11 cellular contexts compared by ENCODE assay signal in genomic region chr9:110076894-110077725, GRCh38.
A peak's percentile ranks its signal among the peaks of the same experiment; 100 is the strongest.
DNase-seq lines count a peak whose midpoint lies in the region; ATAC-seq and TF ChIP-seq lines count a peak whose summit lies in the region.
"Had no signal": no experiment of that assay in that cellular context is flagged by ENCODE, and none has a peak within 500 bp of the region (broad histone marks: within the 10 kb centered on the region; RNA-seq: fewer than 3 reads in every experiment).

No MANE protein-coding gene starts in this region.

- intact Hi-C loops in upper lobe of right lung (cut with DNase I): no loop called here

- H3K9me3 ChIP-seq in GM23248 (ENCODE audit: low read depth): no peaks in the 10 kb centered on the region
- no peaks in the 10 kb centered on the region for H3K9me3 ChIP-seq in trophoblast cell (ENCODE audit: insufficient read depth, low read depth, low read length)
- H3K9me3 ChIP-seq in upper lobe of right lung: no peaks in the 10 kb centered on the region

- H3F3A ChIP-seq in GM23248 (ENCODE audit: insufficient read depth): peaks cover 67% of the 10 kb centered on the region

- no peaks in the 10 kb centered on the region for H3K9me2 ChIP-seq in GM23248 (ENCODE audit: insufficient read depth)

- H2BK12ac ChIP-seq in trophoblast cell (ENCODE audit: low read length): no peak overlapping the region

- H2BK5ac ChIP-seq in trophoblast cell (ENCODE audit: low read depth, low read length, poor library complexity): no peak overlapping the region

- no peak overlapping the region for H4K12ac ChIP-seq in trophoblast cell (ENCODE audit: low read depth, low read length)

- H3K27ac ChIP-seq in GM23248: peak overlapping the region; percentile 50
- H3K27ac ChIP-seq in trophoblast cell (ENCODE audit: low read depth, low read length): no peak overlapping the region
- H3K27ac ChIP-seq in upper lobe of right lung: no peak overlapping the region

- no peak overlapping the region for H4K91ac ChIP-seq in trophoblast cell (ENCODE audit: low read depth, low read length)

- TF ChIP-seq CTCF in upper lobe of right lung (IDR thresholded peaks at IDR 0.05): no peak

- H2BK120ac ChIP-seq in trophoblast cell (ENCODE audit: insufficient read depth, low read length, poor library complexity): no peak overlapping the region

- no peak overlapping the region for H4K8ac ChIP-seq in trophoblast cell (ENCODE audit: low read depth, low read length)

- H3K79me2 ChIP-seq in GM23248 (ENCODE audit: insufficient read depth): peaks cover 100% of the 10 kb centered on the region
- no peaks in the 10 kb centered on the region for H3K79me2 ChIP-seq in trophoblast cell (ENCODE audit: control insufficient read depth, insufficient read depth, low read length, poor library complexity)

- H4K20me1 ChIP-seq in GM23248 (ENCODE audit: insufficient read depth): peaks cover 23% of the 10 kb centered on the region

- no peak overlapping the region for H3K18ac ChIP-seq in trophoblast cell (ENCODE audit: low read length)

- H3K4me3 ChIP-seq in GM23248: no peak overlapping the region
- H3K4me3 ChIP-seq in trophoblast cell (ENCODE audit: low read depth, low read length): no peak overlapping the region
- H3K4me3 ChIP-seq in upper lobe of right lung: no peak overlapping the region

- peaks cover 72% of the 10 kb centered on the region for H3K4me1 ChIP-seq in GM23248 (ENCODE audit: insufficient read depth)
- H3K4me1 ChIP-seq in trophoblast cell (ENCODE audit: control insufficient read depth in 1 of 2, insufficient read depth in 2 of 2, low read length in 2 of 2): peaks cover 0 to 3% of the 10 kb centered on the region in 2 experiments
- H3K4me1 ChIP-seq in upper lobe of right lung: peaks cover 37% of the 10 kb centered on the region

- H3K36me3 ChIP-seq in GM23248 (ENCODE audit: low read depth) (peaks cover 11% of the 10 kb centered on the region), trophoblast cell (ENCODE audit: control insufficient read depth in 1 of 2, insufficient read depth in 2 of 2, low read length in 2 of 2) (no peaks in the 10 kb centered on the region), upper lobe of right lung (no peaks in the 10 kb centered on the region)

- H3K9ac ChIP-seq in GM23248: 0 out of 2 replicates have a peak overlapping the region, but pooled peaks have one; percentile 8
- no peak overlapping the region for H3K9ac ChIP-seq in trophoblast cell (ENCODE audit: low read length)

- H3K23ac ChIP-seq in trophoblast cell (ENCODE audit: low read length): peak overlapping the region; percentile 54

- H3K4ac ChIP-seq in trophoblast cell (ENCODE audit: low read depth, low read length): no peak overlapping the region

- no peak for ATAC-seq in upper lobe of right lung
- ATAC-seq: Panc1 had no signal

- DNase-seq in GM23248 (peak; percentile 77), RPMI7951 (ENCODE audit: low read depth) (peak; percentile 84), dermis blood vessel endothelial cell (peak; percentile 49), trophoblast cell (peak; percentile 46 to 82), COLO829 (ENCODE audit: low spot score) (no peak), upper lobe of right lung (no peak), NCI-H510A (lab: John Stamatoyannopoulos, UW) (no peak)
- DNase-seq: NCI-H2171 treated with DMSO at 0.1 percent for 48 hours, right cardiac atrium, substantia nigra had no signal

- in situ Hi-C loops in GM23248 (cut with MboI): no loop called here

- H3K14ac ChIP-seq in trophoblast cell (ENCODE audit: low read length): no peak overlapping the region

- H3K27me3 ChIP-seq in GM23248 (replicated peaks; ENCODE audit: insufficient read depth) (no peaks in the 10 kb centered on the region), trophoblast cell (ENCODE audit: insufficient read depth, low read length) (no peaks in the 10 kb centered on the region), upper lobe of right lung (no peaks in the 10 kb centered on the region)

- H3K4me2 ChIP-seq in GM23248 (ENCODE audit: unreplicated experiment) (peak overlapping the region; percentile 79), trophoblast cell (ENCODE audit: low read length) (no peak overlapping the region)

- H2AK5ac ChIP-seq in trophoblast cell (ENCODE audit: low read length): no peak overlapping the region

- 72 to 76% methylated on average over 13 of the region's 13 CpGs for WGBS in GM23248 (ENCODE audit: low coverage in 1 of 2, low lambda C conversion rate in 2 of 2, missing lambda C conversion rate in 2 of 2), 2 experiments
- no CpG with 5 or more reads among the region's 13 CpGs for WGBS in trophoblast cell (ENCODE audit: extremely low coverage, insufficient coverage, insufficient read length)

- no peaks in the 10 kb centered on the region for H3K79me1 ChIP-seq in trophoblast cell (ENCODE audit: low read length)

- no peak overlapping the region for H2AFZ ChIP-seq in GM23248
- no peak overlapping the region for H2AFZ ChIP-seq in trophoblast cell (ENCODE audit: insufficient read depth, low read length, poor library complexity)

Comparison
In these comparisons a context has a peak if more than half of its experiments do, and no peak if none do; other contexts are left out.
1. DNase-seq: peak in GM23248 (single experiment), RPMI7951 (single experiment), dermis blood vessel endothelial cell (single experiment) and trophoblast cell (2 of 2); none in COLO829 (single experiment), upper lobe of right lung (single experiment) and NCI-H510A (single experiment).